Comparison of ENCODE assay signal across 1 cellular context in the genomic region with DNA sequence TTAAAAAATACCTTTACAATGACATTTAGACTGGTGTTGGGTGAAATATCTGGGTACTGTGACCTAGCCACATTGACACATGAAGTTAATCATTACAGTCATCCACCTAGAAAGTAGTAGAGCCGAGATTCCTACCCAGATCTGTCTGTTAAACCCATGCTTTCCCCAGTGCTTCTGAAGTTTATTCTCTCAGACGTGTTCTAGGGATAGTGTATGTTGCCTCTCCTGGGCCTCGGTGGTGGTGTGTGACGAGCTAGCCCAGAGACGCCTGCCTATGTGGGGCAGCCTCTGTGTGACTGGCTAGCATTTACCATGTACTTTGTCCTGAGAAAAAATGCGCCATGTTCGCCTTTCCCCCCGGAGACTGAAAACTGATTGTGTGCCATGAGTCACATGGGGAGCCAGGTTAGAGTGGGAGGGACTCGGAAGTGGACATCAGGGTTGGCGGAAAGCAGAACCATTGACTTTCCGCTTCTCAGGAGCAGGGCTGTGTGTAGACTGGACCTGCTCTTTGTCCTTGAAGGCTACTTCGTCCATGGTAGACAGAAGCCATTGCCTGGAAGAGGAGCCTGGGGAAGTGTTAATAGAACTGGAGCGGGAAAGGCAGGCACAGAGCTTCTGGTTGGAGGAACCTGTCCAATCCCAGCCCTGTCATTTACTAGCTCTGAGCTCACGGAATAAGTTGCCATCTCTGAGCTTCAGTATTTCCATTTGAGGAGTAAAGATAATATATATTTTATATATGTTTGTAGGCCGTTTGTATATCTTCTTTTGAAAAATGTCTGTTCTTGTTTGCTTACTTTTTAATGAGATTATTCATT.
TF ChIP-seq lines count a peak whose summit lies in the region.

No MANE protein-coding gene starts in this region.

TF ChIP-seq in HepG2, 621 proteins besides CTCF, POLR2A, EP300 and RAD21 (continued from another document and continues in another):
- TF ChIP-seq FOXO4 (CRISPR knock-in tag; conservative IDR thresholded peaks at IDR 0.05) (peak; percentile 74; the same call in 1 of the 2 replicates), HOXA3 (CRISPR knock-in tag; IDR thresholded peaks at IDR 0.05) (peak; percentile 89), ZNF710 (CRISPR knock-in tag; IDR thresholded peaks at IDR 0.05; ENCODE audit: borderline replicate concordance) (peak; percentile 87), ZNF543 (CRISPR knock-in tag; IDR thresholded peaks at IDR 0.05) (peak; percentile 80; the same call in 1 of the 2 replicates), ZNF780A (CRISPR knock-in tag; IDR thresholded peaks at IDR 0.05) (no peak), ZIK1 (CRISPR knock-in tag; IDR thresholded peaks at IDR 0.05; ENCODE audit: borderline replicate concordance, low read depth) (0 out of 2 replicates have a peak, but pooled peaks have one; percentile 39), POLR2AphosphoS2 (IDR thresholded peaks at IDR 0.05; ENCODE audit: low read depth, low read length) (peak; percentile 87), HNF4G (IDR thresholded peaks at IDR 0.05; ENCODE audit: borderline replicate concordance, low read depth, low read length) (peak; percentile 53; the same call in 1 of the 2 replicates), HNF4G (CRISPR knock-in tag; IDR thresholded peaks at IDR 0.05; ENCODE audit: borderline replicate concordance, low read depth) (peak; percentile 6), LCORL (IDR thresholded peaks at IDR 0.05) (no peak), LCORL (CRISPR knock-in tag; IDR thresholded peaks at IDR 0.05) (0 out of 2 replicates have a peak, but pooled peaks have one; percentile 7), MBNL3 (CRISPR knock-in tag; conservative IDR thresholded peaks at IDR 0.05) (no peak), NFE2 (CRISPR knock-in tag; IDR thresholded peaks at IDR 0.05) (no peak), MTF2 (CRISPR knock-in tag; IDR thresholded peaks at IDR 0.05; ENCODE audit: borderline replicate concordance) (peak; percentile 53; the same call in 1 of the 2 replicates), ZNF33A (CRISPR knock-in tag; IDR thresholded peaks at IDR 0.05; ENCODE audit: borderline replicate concordance) (0 out of 2 replicates have a peak, but pooled peaks have one; percentile 14), ZNF20 (CRISPR knock-in tag; IDR thresholded peaks at IDR 0.05) (peak; percentile 84; the same call in 1 of the 2 replicates), KDM2A (CRISPR knock-in tag; IDR thresholded peaks at IDR 0.05; ENCODE audit: borderline replicate concordance, low read depth) (peak; percentile 56), ZNF550 (CRISPR knock-in tag; IDR thresholded peaks at IDR 0.05; ENCODE audit: borderline replicate concordance) (0 out of 2 replicates have a peak, but pooled peaks have one; percentile 24), BRD4 (CRISPR knock-in tag; IDR thresholded peaks at IDR 0.05) (peak; percentile 99), ZFAT (CRISPR knock-in tag; conservative IDR thresholded peaks at IDR 0.05) (no peak; the same call in 1 of the 2 replicates), HBP1 (CRISPR knock-in tag; IDR thresholded peaks at IDR 0.05; ENCODE audit: low read depth) (peak; percentile 90), RFX5 (IDR thresholded peaks at IDR 0.05; ENCODE audit: low read depth, low read length) (peak; percentile 28; the same call in 1 of the 2 replicates), HDAC1 (CRISPR knock-in tag; IDR thresholded peaks at IDR 0.05) (0 out of 2 replicates have a peak, but pooled peaks have one; percentile 23), PRMT3 (CRISPR knock-in tag; IDR thresholded peaks at IDR 0.05; ENCODE audit: borderline replicate concordance, low read depth) (no peak), RNF2 (conservative IDR thresholded peaks at IDR 0.05; ENCODE audit: low read depth) (peak; percentile 93), ZNF317 (CRISPR knock-in tag; IDR thresholded peaks at IDR 0.05) (peak; percentile 85), CREB1 (IDR thresholded peaks at IDR 0.05) (peak; percentile 64), CREB1 (CRISPR knock-in tag; IDR thresholded peaks at IDR 0.05) (no peak), SOX5 (CRISPR knock-in tag; IDR thresholded peaks at IDR 0.05; ENCODE audit: borderline replicate concordance) (peak; percentile 57; the same call in 1 of the 2 replicates), ZZZ3 (CRISPR knock-in tag; IDR thresholded peaks at IDR 0.05; ENCODE audit: borderline replicate concordance) (0 out of 2 replicates have a peak, but pooled peaks have one; percentile 67), JUND (CRISPR knock-in tag; IDR thresholded peaks at IDR 0.05) (peak; percentile 84), SP5 (CRISPR knock-in tag; IDR thresholded peaks at IDR 0.05; ENCODE audit: borderline replicate concordance, low read depth) (peak; percentile 92), ZSCAN20 (CRISPR knock-in tag; IDR thresholded peaks at IDR 0.05; ENCODE audit: borderline replicate concordance) (no peak)
- TF ChIP-seq, protein P1, sequence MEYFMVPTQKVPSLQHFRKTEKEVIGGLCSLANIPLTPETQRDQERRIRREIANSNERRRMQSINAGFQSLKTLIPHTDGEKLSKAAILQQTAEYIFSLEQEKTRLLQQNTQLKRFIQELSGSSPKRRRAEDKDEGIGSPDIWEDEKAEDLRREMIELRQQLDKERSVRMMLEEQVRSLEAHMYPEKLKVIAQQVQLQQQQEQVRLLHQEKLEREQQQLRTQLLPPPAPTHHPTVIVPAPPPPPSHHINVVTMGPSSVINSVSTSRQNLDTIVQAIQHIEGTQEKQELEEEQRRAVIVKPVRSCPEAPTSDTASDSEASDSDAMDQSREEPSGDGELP (IDR thresholded peaks at IDR 0.05; ENCODE audit: borderline replicate concordance, low read depth): peak; percentile 63; the same call in 1 of the 2 replicates
- TF ChIP-seq, protein P2, sequence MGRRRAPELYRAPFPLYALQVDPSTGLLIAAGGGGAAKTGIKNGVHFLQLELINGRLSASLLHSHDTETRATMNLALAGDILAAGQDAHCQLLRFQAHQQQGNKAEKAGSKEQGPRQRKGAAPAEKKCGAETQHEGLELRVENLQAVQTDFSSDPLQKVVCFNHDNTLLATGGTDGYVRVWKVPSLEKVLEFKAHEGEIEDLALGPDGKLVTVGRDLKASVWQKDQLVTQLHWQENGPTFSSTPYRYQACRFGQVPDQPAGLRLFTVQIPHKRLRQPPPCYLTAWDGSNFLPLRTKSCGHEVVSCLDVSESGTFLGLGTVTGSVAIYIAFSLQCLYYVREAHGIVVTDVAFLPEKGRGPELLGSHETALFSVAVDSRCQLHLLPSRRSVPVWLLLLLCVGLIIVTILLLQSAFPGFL (CRISPR knock-in tag; IDR thresholded peaks at IDR 0.05): 0 out of 2 replicates have a peak, but pooled peaks have one; percentile 17
- TF ChIP-seq, protein P3, sequence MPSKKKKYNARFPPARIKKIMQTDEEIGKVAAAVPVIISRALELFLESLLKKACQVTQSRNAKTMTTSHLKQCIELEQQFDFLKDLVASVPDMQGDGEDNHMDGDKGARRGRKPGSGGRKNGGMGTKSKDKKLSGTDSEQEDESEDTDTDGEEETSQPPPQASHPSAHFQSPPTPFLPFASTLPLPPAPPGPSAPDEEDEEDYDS (CRISPR knock-in tag; IDR thresholded peaks at IDR 0.05): peak; percentile 95
- TF ChIP-seq, protein P4, sequence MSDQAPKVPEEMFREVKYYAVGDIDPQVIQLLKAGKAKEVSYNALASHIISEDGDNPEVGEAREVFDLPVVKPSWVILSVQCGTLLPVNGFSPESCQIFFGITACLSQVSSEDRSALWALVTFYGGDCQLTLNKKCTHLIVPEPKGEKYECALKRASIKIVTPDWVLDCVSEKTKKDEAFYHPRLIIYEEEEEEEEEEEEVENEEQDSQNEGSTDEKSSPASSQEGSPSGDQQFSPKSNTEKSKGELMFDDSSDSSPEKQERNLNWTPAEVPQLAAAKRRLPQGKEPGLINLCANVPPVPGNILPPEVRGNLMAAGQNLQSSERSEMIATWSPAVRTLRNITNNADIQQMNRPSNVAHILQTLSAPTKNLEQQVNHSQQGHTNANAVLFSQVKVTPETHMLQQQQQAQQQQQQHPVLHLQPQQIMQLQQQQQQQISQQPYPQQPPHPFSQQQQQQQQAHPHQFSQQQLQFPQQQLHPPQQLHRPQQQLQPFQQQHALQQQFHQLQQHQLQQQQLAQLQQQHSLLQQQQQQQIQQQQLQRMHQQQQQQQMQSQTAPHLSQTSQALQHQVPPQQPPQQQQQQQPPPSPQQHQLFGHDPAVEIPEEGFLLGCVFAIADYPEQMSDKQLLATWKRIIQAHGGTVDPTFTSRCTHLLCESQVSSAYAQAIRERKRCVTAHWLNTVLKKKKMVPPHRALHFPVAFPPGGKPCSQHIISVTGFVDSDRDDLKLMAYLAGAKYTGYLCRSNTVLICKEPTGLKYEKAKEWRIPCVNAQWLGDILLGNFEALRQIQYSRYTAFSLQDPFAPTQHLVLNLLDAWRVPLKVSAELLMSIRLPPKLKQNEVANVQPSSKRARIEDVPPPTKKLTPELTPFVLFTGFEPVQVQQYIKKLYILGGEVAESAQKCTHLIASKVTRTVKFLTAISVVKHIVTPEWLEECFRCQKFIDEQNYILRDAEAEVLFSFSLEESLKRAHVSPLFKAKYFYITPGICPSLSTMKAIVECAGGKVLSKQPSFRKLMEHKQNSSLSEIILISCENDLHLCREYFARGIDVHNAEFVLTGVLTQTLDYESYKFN (CRISPR knock-in tag; conservative IDR thresholded peaks at IDR 0.05): peak; percentile 96
- TF ChIP-seq, protein P5, sequence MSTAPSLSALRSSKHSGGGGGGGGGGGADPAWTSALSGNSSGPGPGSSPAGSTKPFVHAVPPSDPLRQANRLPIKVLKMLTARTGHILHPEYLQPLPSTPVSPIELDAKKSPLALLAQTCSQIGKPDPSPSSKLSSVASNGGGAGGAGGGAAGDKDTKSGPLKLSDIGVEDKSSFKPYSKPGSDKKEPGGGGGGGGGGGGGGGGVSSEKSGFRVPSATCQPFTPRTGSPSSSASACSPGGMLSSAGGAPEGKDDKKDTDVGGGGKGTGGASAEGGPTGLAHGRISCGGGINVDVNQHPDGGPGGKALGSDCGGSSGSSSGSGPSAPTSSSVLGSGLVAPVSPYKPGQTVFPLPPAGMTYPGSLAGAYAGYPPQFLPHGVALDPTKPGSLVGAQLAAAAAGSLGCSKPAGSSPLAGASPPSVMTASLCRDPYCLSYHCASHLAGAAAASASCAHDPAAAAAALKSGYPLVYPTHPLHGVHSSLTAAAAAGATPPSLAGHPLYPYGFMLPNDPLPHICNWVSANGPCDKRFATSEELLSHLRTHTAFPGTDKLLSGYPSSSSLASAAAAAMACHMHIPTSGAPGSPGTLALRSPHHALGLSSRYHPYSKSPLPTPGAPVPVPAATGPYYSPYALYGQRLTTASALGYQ (CRISPR knock-in tag; IDR thresholded peaks at IDR 0.05): peak; percentile 72
